Comparison of ENCODE assay signal across 19 cellular contexts in genomic region chr6:135344526-135344925, GRCh38.
DNase-seq lines count a peak whose midpoint lies in the region; ATAC-seq and TF ChIP-seq lines count a peak whose summit lies in the region.
"Had no signal": no experiment of that assay in that cellular context is flagged by ENCODE, and none has a peak within 500 bp of the region (broad histone marks: within the 10 kb centered on the region; RNA-seq: fewer than 3 reads in every experiment).

No MANE protein-coding gene starts in this region.

- POLR2A ChIA-PET in HEK293 (lab: Yijun Ruan, JAX) = no interaction called here

- CTCF ChIA-PET in HEK293 (lab: Yijun Ruan, JAX) = interaction anchor here (0.8 to 1.1 kb wide), 2 partner anchors 8 to 159 kb away, joined by 4 to 5 read pairs; no protein-coding TSS in a partner anchor

- H3K36me3 ChIP-seq in DND-41 (ENCODE audit: insufficient read depth, low read length) (no peaks in the 10 kb centered on the region), HEK293 (ENCODE audit: control insufficient read depth in 2 of 2, insufficient read depth in 1 of 2, low read length in 2 of 2) (no peaks in the 10 kb centered on the region), Loucy (ENCODE audit: insufficient read depth, low read length) (no peaks in the 10 kb centered on the region)
- H3K36me3 ChIP-seq: BE2C had no signal

- H3K4me1 ChIP-seq in DND-41 (ENCODE audit: insufficient read depth, low read length) (peaks cover 71% of the 10 kb centered on the region), HEK293 (ENCODE audit: control insufficient read depth, insufficient read depth, low read length) (no peaks in the 10 kb centered on the region), Loucy (ENCODE audit: insufficient read depth, low read length, poor library complexity, severe bottlenecking) (peaks cover 39% of the 10 kb centered on the region)
- H3K4me1 ChIP-seq: BE2C, BLaER1 had no signal

- H3K79me2 ChIP-seq in DND-41 (ENCODE audit: insufficient read depth, low read length) = no peaks in the 10 kb centered on the region
- no peaks in the 10 kb centered on the region for H3K79me2 ChIP-seq in Loucy (ENCODE audit: insufficient read depth, low read length)

- no peak for TF ChIP-seq CTCF in DND-41 (IDR thresholded peaks at IDR 0.05; ENCODE audit: borderline replicate concordance, extremely low read depth, low read length, poor library complexity, severe bottlenecking)
- TF ChIP-seq CTCF in HEK293 (tag by site-specific recombination; IDR thresholded peaks at IDR 0.05) = no peak
- no peak for TF ChIP-seq CTCF in Loucy (conservative IDR thresholded peaks at IDR 0.05; ENCODE audit: low read length)

- no peaks in the 10 kb centered on the region for H4K20me1 ChIP-seq in DND-41 (ENCODE audit: insufficient read depth, low read length)
- H4K20me1 ChIP-seq in Loucy (ENCODE audit: insufficient read depth, low read length, poor library complexity, severe bottlenecking) = no peaks in the 10 kb centered on the region
- H4K20me1 ChIP-seq: BLaER1 had no signal

- H3K27ac ChIP-seq in DND-41 (ENCODE audit: low read length) = peak overlapping the region; percentile 94
- no peak overlapping the region for H3K27ac ChIP-seq in HEK293 (ENCODE audit: extremely low read depth, low read depth, low read length)
- H3K27ac ChIP-seq: BLaER1 had no signal

- no peaks in the 10 kb centered on the region for H3K27me3 ChIP-seq in DND-41 (ENCODE audit: insufficient read depth, low read length, poor library complexity)
- no peaks in the 10 kb centered on the region for H3K27me3 ChIP-seq in Loucy (ENCODE audit: insufficient read depth, low read length, poor library complexity, severe bottlenecking)
- H3K27me3 ChIP-seq: BE2C, BLaER1 had no signal

- H3K4me2 ChIP-seq in DND-41 (ENCODE audit: insufficient read depth, low read length) (no peak overlapping the region), Loucy (ENCODE audit: low read depth, low read length, poor library complexity, severe bottlenecking) (peak overlapping the region; percentile 13)
- H3K4me2 ChIP-seq: BLaER1 had no signal

- DNase-seq in DND-41 (no peak), NCI-H345 (lab: John Stamatoyannopoulos, UW) (no peak), NCI-H446 (lab: John Stamatoyannopoulos, UW) (no peak)
- DNase-seq: 8988T; ACHN; BE2C; C1 segment of cervical spinal cord; CD4-positive, alpha-beta memory T cell; CD4-positive, CD25-positive, alpha-beta regulatory T cell; CD8-positive, alpha-beta memory T cell; COR-L47; DMS 273 treated with DMSO at 0.1 percent for 48 hours; DMS153; DMS53; DMS79; GF-D8 had no signal

- no peaks in the 10 kb centered on the region for H3K9me2 ChIP-seq in Loucy (replicated peaks; ENCODE audit: low read depth, low read length)

- H3K4me3 ChIP-seq in DND-41 (ENCODE audit: low read depth in 1 of 2, low read length in 2 of 2) = no peak overlapping the region
- H3K4me3 ChIP-seq in HEK293 (ENCODE audit: low read depth, low read length) = no peak overlapping the region
- no peak overlapping the region for H3K4me3 ChIP-seq in Loucy (ENCODE audit: low read length, poor library complexity, severe bottlenecking)
- H3K4me3 ChIP-seq: BLaER1 had no signal

- no peak overlapping the region for H3K9ac ChIP-seq in DND-41 (ENCODE audit: low read depth, low read length)
- no peak overlapping the region for H3K9ac ChIP-seq in Loucy (ENCODE audit: low read depth, low read length, poor library complexity, severe bottlenecking)
- H3K9ac ChIP-seq: BLaER1 had no signal

- peaks cover 2% of the 10 kb centered on the region; the same call in 1 of the 2 replicates for H3F3A ChIP-seq in Loucy (ENCODE audit: low read depth)

- H2AFZ ChIP-seq in DND-41 (ENCODE audit: low read depth, low read length) = no peak overlapping the region
- no peak overlapping the region for H2AFZ ChIP-seq in Loucy (ENCODE audit: low read length)

- ATAC-seq in DND-41 (ENCODE audit: insufficient read depth, low read depth) = no peak

- H3K9me3 ChIP-seq in DND-41 (ENCODE audit: insufficient read depth, low read length, severe bottlenecking) (peaks cover 8% of the 10 kb centered on the region), HEK293 (ENCODE audit: control insufficient read depth, insufficient read depth, low read depth, low read length) (no peaks in the 10 kb centered on the region), Loucy (ENCODE audit: insufficient read depth, low read depth, low read length) (0 out of 2 replicates have a peak, but pooled peaks cover 2% of the 10 kb centered on the region)
- H3K9me3 ChIP-seq: BE2C had no signal

TF ChIP-seq in HEK293, 187 proteins besides CTCF, POLR2A, EP300 and RAD21:
- TF ChIP-seq ZNF518A (tag by site-specific recombination; conservative IDR thresholded peaks at IDR 0.05; ENCODE audit: low read depth) (no peak), ZNF335 (tag by site-specific recombination; conservative IDR thresholded peaks at IDR 0.05) (no peak), PRDM1 (tag by site-specific recombination; IDR thresholded peaks at IDR 0.05) (peak; percentile 95)
